22 cellular contexts compared by ENCODE assay signal in genomic region chr7:69450436-69450835, GRCh38.
DNase-seq lines count a peak whose midpoint lies in the region; TF ChIP-seq lines count a peak whose summit lies in the region.
"Had no signal": no experiment of that assay in that cellular context is flagged by ENCODE, and none has a peak within 500 bp of the region (broad histone marks: within the 10 kb centered on the region; RNA-seq: fewer than 3 reads in every experiment).

No MANE protein-coding gene starts in this region.

- H3K4me2 ChIP-seq in neuronal stem cell (ENCODE audit: insufficient read depth, low read length, poor library complexity, severe bottlenecking) (no peak overlapping the region), OCI-LY7 (ENCODE audit: low read length) (no peak overlapping the region)
- H3K4me2 ChIP-seq: BLaER1 treated with 17β-estradiol and CSF1 and Interleukin-3, amounts not matched to agents 10 nM and 100 nM; KMS-11 had no signal

- intact Hi-C loops in OCI-LY7 (cut with micrococcal nuclease; ENCODE audit: unreplicated experiment), result no loop called here

- no peak overlapping the region for H2BK15ac ChIP-seq in neuronal stem cell (ENCODE audit: low read length)

- H3K9ac ChIP-seq in HUES64 (ENCODE audit: low read depth, low read length) (no peak overlapping the region), neuronal stem cell (ENCODE audit: low read depth, low read length, poor library complexity) (no peak overlapping the region)
- H3K9ac ChIP-seq: BLaER1 treated with 17β-estradiol and CSF1 and Interleukin-3, amounts not matched to agents 10 nM and 100 nM; KMS-11 had no signal

- H3K36me3 ChIP-seq in HUES64 (ENCODE audit: insufficient read depth, low read length) (no peaks in the 10 kb centered on the region), neuronal stem cell (replicated peaks in 1 of 2; ENCODE audit: control insufficient read depth in 2 of 2, insufficient read depth in 2 of 2, low read length in 2 of 2) (no peaks in the 10 kb centered on the region), OCI-LY7 (ENCODE audit: insufficient read depth, low read length) (no peaks in the 10 kb centered on the region)
- H3K36me3 ChIP-seq: BLaER1 treated with 17β-estradiol and CSF1 and Interleukin-3, amounts not matched to agents 10 nM and 100 nM; SJSA1 had no signal

- no peak overlapping the region for H3K23ac ChIP-seq in neuronal stem cell (ENCODE audit: low read depth, low read length, poor library complexity)

- H3K14ac ChIP-seq in neuronal stem cell (ENCODE audit: low read length), result no peak overlapping the region

- H3K79me2 ChIP-seq in OCI-LY7 (ENCODE audit: insufficient read depth, low read depth, low read length), result no peaks in the 10 kb centered on the region

- H3K4me3 ChIP-seq in HUES64 (ENCODE audit: low read length) (no peak overlapping the region; the same call in 1 of the 2 replicates), neuronal stem cell (ENCODE audit: low read length in 2 of 2) (no peak overlapping the region), OCI-LY7 (ENCODE audit: low read depth, low read length, poor library complexity, severe bottlenecking) (no peak overlapping the region)
- H3K4me3 ChIP-seq: BLaER1 treated with 17β-estradiol and CSF1 and Interleukin-3, amounts not matched to agents 10 nM and 100 nM; SJSA1 had no signal

- CTCF ChIA-PET in OCI-LY7 (lab: Charles Lee; ENCODE audit: unreplicated experiment), result no interaction called here

- no peaks in the 10 kb centered on the region for H3K9me3 ChIP-seq in HUES64 (ENCODE audit: insufficient read depth, low read depth, low read length)
- H3K9me3 ChIP-seq in neuronal stem cell (replicated peaks in 1 of 2; ENCODE audit: control insufficient read depth in 2 of 2, insufficient read depth in 1 of 2, low read depth in 1 of 2, low read length in 2 of 2), result no peaks in the 10 kb centered on the region
- no peaks in the 10 kb centered on the region for H3K9me3 ChIP-seq in OCI-LY7 (ENCODE audit: low read length)
- H3K9me3 ChIP-seq: BLaER1 treated with 17β-estradiol and CSF1 and Interleukin-3, amounts not matched to agents 10 nM and 100 nM; SJSA1 had no signal

- H2BK120ac ChIP-seq in neuronal stem cell (ENCODE audit: low read depth, low read length), result no peak overlapping the region

- POLR2A ChIA-PET in OCI-LY7 (lab: Charles Lee), result no interaction called here

- no peak overlapping the region for H2AFZ ChIP-seq in neuronal stem cell (ENCODE audit: low read length)
- no peak overlapping the region for H2AFZ ChIP-seq in OCI-LY7 (ENCODE audit: low read length)

- no peak overlapping the region for H3K18ac ChIP-seq in neuronal stem cell (ENCODE audit: low read length)

- H2AK5ac ChIP-seq in neuronal stem cell (ENCODE audit: low read depth, low read length), result no peak overlapping the region

- H3K27ac ChIP-seq in HUES64 (ENCODE audit: low read depth, low read length), result peak overlapping the region; percentile 25; the same call in 1 of the 2 replicates
- no peak overlapping the region for H3K27ac ChIP-seq in neuronal stem cell (replicated peaks; ENCODE audit: low read length)
- H3K27ac ChIP-seq in OCI-LY7 (ENCODE audit: low read depth, low read length, poor library complexity, severe bottlenecking), result no peak overlapping the region
- H3K27ac ChIP-seq: 22Rv1; BLaER1 treated with 17β-estradiol and CSF1 and Interleukin-3, amounts not matched to agents 10 nM and 100 nM; KMS-11; SJSA1 had no signal

- DNase-seq in NCI-H1105 treated with DMSO at 0.1 percent for 48 hours (lab: John Stamatoyannopoulos, UW) (peak; percentile 20), NCI-H1105 (lab: John Stamatoyannopoulos, UW) (no peak), iPS DF 19.7 (ENCODE audit: low read depth, low spot score) (peak; percentile 83), neuronal stem cell (ENCODE audit: low spot score) (peak; percentile 48), NCI-H1092 treated with DMSO at 0.1 percent for 48 hours (lab: John Stamatoyannopoulos, UW) (no peak), OCI-LY7 (ENCODE audit: low spot score) (no peak)
- DNase-seq in activated naive CD4-positive, alpha-beta T cell treated with anti-CD3 and anti-CD28 coated beads, Interleukin-2, amount 50 U/mL, for 16 hours, result no peak
- DNase-seq: ACHN; CD8-positive, alpha-beta T cell; DND-41; GOT3; HFFc6; NCI-H1694; NCI-H2081; NCI-H69; OCI-M1; T-helper 1 cell had no signal

- H4K20me1 ChIP-seq in OCI-LY7 (ENCODE audit: insufficient read depth, low read length), result no peaks in the 10 kb centered on the region
- H4K20me1 ChIP-seq: BLaER1 treated with 17β-estradiol and CSF1 and Interleukin-3, amounts not matched to agents 10 nM and 100 nM had no signal

- no TSS peak for BruUV-seq in OCI-LY7 (replicated peaks; lab: Mats Ljungman, UMichigan)

- H2BK5ac ChIP-seq in neuronal stem cell (ENCODE audit: low read length), result no peak overlapping the region

- H3K4ac ChIP-seq in neuronal stem cell (ENCODE audit: low read length), result no peak overlapping the region

- no peaks in the 10 kb centered on the region for H3K79me1 ChIP-seq in neuronal stem cell (ENCODE audit: low read depth, low read length)

- H4K8ac ChIP-seq in neuronal stem cell (ENCODE audit: low read depth, low read length), result no peak overlapping the region

- no peak overlapping the region for H2BK12ac ChIP-seq in neuronal stem cell (ENCODE audit: low read length)

- H3K9me2 ChIP-seq in OCI-LY7 (ENCODE audit: insufficient read depth, low read length), result no peaks in the 10 kb centered on the region

- H4K91ac ChIP-seq in neuronal stem cell (ENCODE audit: low read depth, low read length, poor library complexity), result no peak overlapping the region

- WGBS in HUES64, result 0% methylated on average over 4 of the region's 4 CpGs
- WGBS in neuronal stem cell (ENCODE audit: extremely low coverage in 2 of 2, insufficient read length in 2 of 2, insufficient replicate concordance in 1 of 2), 2 donors, result no CpG with 5 or more reads among the region's 4 CpGs

- H3K4me1 ChIP-seq in HUES64 (ENCODE audit: insufficient read depth, low read length) (peaks cover 13% of the 10 kb centered on the region), neuronal stem cell (ENCODE audit: control insufficient read depth in 2 of 2, insufficient read depth in 1 of 2, low read depth in 1 of 2, low read length in 2 of 2) (peaks cover 0 to 4% of the 10 kb centered on the region in 2 donors), OCI-LY7 (ENCODE audit: insufficient read depth, low read length, poor library complexity, severe bottlenecking) (no peaks in the 10 kb centered on the region)
- H3K4me1 ChIP-seq: BLaER1 treated with 17β-estradiol and CSF1 and Interleukin-3, amounts not matched to agents 10 nM and 100 nM; SJSA1 had no signal

- H3K27me3 ChIP-seq in HUES64 (ENCODE audit: insufficient read depth, low read length) (peaks cover 60% of the 10 kb centered on the region), neuronal stem cell (ENCODE audit: control insufficient read depth in 3 of 3, insufficient read depth in 3 of 3, low read depth in 1 of 3, low read length in 3 of 3) (no peaks in the 10 kb centered on the region)
- H3K27me3 ChIP-seq: BLaER1 treated with 17β-estradiol and CSF1 and Interleukin-3, amounts not matched to agents 10 nM and 100 nM; SJSA1 had no signal

- no peak for TF ChIP-seq CTCF in OCI-LY7 (conservative IDR thresholded peaks at IDR 0.05; ENCODE audit: low read length)

Comparison
In these comparisons a context has a peak if more than half of its experiments do, and no peak if none do; other contexts are left out.
1. DNase-seq: peak in NCI-H1105 treated with DMSO at 0.1 percent for 48 hours (single experiment), iPS DF 19.7 (single experiment) and neuronal stem cell (single experiment); none in NCI-H1105 (single experiment), NCI-H1092 treated with DMSO at 0.1 percent for 48 hours (single experiment), activated naive CD4-positive, alpha-beta T cell treated with anti-CD3 and anti-CD28 coated beads, Interleukin-2, amount 50 U/mL, for 16 hours (single experiment) and OCI-LY7 (single experiment).